25 cellular contexts compared by ENCODE assay signal in the genomic region with DNA sequence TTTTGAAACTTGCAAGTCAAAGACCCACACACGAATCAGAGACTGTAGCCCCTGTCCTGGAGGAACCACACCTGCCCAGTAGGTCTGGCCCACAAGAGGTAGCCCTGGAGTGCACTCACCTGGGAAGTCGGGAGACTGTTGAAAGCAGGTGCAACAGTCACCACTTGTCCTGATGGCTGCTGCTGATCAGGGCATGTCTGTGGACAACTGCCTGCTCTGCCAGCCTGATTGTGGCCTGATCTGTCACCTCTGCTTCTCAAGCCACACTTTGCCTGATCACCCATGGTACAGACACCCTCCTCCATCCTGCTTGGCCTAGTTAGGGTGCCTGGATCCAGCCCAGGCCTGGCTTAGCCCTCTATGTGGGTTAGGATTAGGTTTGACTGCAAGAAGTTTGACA.
DNase-seq lines count a peak whose midpoint lies in the region; ATAC-seq, FAIRE-seq and TF ChIP-seq lines count a peak whose summit lies in the region.
"Had no signal": no experiment of that assay in that cellular context is flagged by ENCODE, and none has a peak within 500 bp of the region (broad histone marks: within the 10 kb centered on the region; RNA-seq: fewer than 3 reads in every experiment).

No MANE protein-coding gene starts in this region.

- dilution Hi-C loops in keratinocyte (cut with MboI; ENCODE audit: extremely low pct_ligation_motif_present, low sequenced_read_pairs), result no loop called here

- no peaks in the 10 kb centered on the region for H3K9me3 Mint-ChIP-seq in naive thymus-derived CD8-positive, alpha-beta T cell
- H3K9me3 Mint-ChIP-seq: activated T-cell treated with anti-CD3 and anti-CD28 coated beads, Interleukin-2, amount 50 U/mL, for 24 hours; IgD-negative memory B cell had no signal

- peak overlapping the region; percentile 12 for H3K4me2 ChIP-seq in keratinocyte (ENCODE audit: control insufficient read depth, extremely low read depth, insufficient read depth, low read depth, low read length)
- no peak overlapping the region for H3K4me2 ChIP-seq in OCI-LY7 (ENCODE audit: low read length)
- H3K4me2 ChIP-seq: BLaER1, smooth muscle cell had no signal

- H3K27ac Mint-ChIP-seq in naive thymus-derived CD8-positive, alpha-beta T cell, result no peak overlapping the region
- H3K27ac Mint-ChIP-seq: IgD-negative memory B cell, type B pancreatic cell had no signal

- FAIRE-seq in keratinocyte (lab: Jason Lieb, UNC), result no peak
- FAIRE-seq: GM19239 had no signal

- no TSS peak for BruUV-seq in OCI-LY7 (replicated peaks; lab: Mats Ljungman, UMichigan)

- H3K27me3 ChIP-seq in ascending aorta (no peaks in the 10 kb centered on the region), keratinocyte (ENCODE audit: control insufficient read depth, extremely low read depth, insufficient read depth, low read length) (no peaks in the 10 kb centered on the region), upper lobe of right lung (no peaks in the 10 kb centered on the region)
- H3K27me3 ChIP-seq: BLaER1, body of pancreas, heart left ventricle had no signal

- no peaks in the 10 kb centered on the region for H3K36me3 Mint-ChIP-seq in naive thymus-derived CD8-positive, alpha-beta T cell
- H3K36me3 Mint-ChIP-seq: IgD-negative memory B cell, type B pancreatic cell had no signal

- no peak for DNase-seq in Right ventricle myocardium superior
- DNase-seq in left ventricle myocardium superior, result no peak
- peak in 1 of 2 donors; percentile 53 for DNase-seq in ascending aorta (ENCODE audit: low spot score in 2 of 2)
- DNase-seq in keratinocyte (ENCODE audit: low read depth, low spot score), result no peak
- no peak for DNase-seq in upper lobe of right lung
- DNase-seq in OCI-LY7 (ENCODE audit: low spot score), result no peak
- no peak for DNase-seq in naive thymus-derived CD8-positive, alpha-beta T cell
- DNase-seq: activated CD4-positive, alpha-beta T cell treated with anti-CD3 and anti-CD28 coated beads for 1 hour; activated gamma-delta T cell treated with Interleukin-2 at 50 U/mL for 16 hours; activated T-cell treated with anti-CD3 and anti-CD28 coated beads, Interleukin-2, amount 50 U/mL, for 24 hours; body of pancreas; DMS79; GF-D8; heart left ventricle; left cardiac atrium; NCI-H1092 treated with DMSO at 0.1 percent for 48 hours; NCI-H187 treated with DMSO at 0.1 percent for 48 hours; NCI-H526; T-helper 2 cell had no signal

- H3K36me3 ChIP-seq in ascending aorta (no peaks in the 10 kb centered on the region), keratinocyte (ENCODE audit: control insufficient read depth in 2 of 2, extremely low read depth in 1 of 2, insufficient read depth in 2 of 2, low read length in 2 of 2) (no peaks in the 10 kb centered on the region), upper lobe of right lung (no peaks in the 10 kb centered on the region), OCI-LY7 (ENCODE audit: insufficient read depth, low read length) (no peaks in the 10 kb centered on the region)
- H3K36me3 ChIP-seq: BLaER1, heart left ventricle had no signal

- H3K4me1 ChIP-seq in ascending aorta (peaks cover 4 to 14% of the 10 kb centered on the region in 2 donors), keratinocyte (ENCODE audit: control insufficient read depth, extremely low read depth, insufficient read depth, low read length) (peaks cover 17% of the 10 kb centered on the region), upper lobe of right lung (no peaks in the 10 kb centered on the region), OCI-LY7 (ENCODE audit: insufficient read depth, low read length, poor library complexity, severe bottlenecking) (no peaks in the 10 kb centered on the region)
- H3K4me1 ChIP-seq: body of pancreas had no signal

- CTCF ChIA-PET in OCI-LY7 (lab: Charles Lee; ENCODE audit: unreplicated experiment), result no interaction called here

- H2AFZ ChIP-seq in keratinocyte (ENCODE audit: control insufficient read depth, low read length) (peak overlapping the region; percentile 26), OCI-LY7 (ENCODE audit: low read length) (no peak overlapping the region)

- H3K79me2 ChIP-seq in keratinocyte (ENCODE audit: control insufficient read depth, insufficient read depth, low read length) (no peaks in the 10 kb centered on the region), OCI-LY7 (ENCODE audit: insufficient read depth, low read depth, low read length) (no peaks in the 10 kb centered on the region)

- H3K9me3 ChIP-seq in ascending aorta, result no peaks in the 10 kb centered on the region
- H3K9me3 ChIP-seq in keratinocyte (ENCODE audit: control insufficient read depth, low read depth, low read length), result no peaks in the 10 kb centered on the region
- no peaks in the 10 kb centered on the region for H3K9me3 ChIP-seq in upper lobe of right lung
- no peaks in the 10 kb centered on the region for H3K9me3 ChIP-seq in OCI-LY7 (ENCODE audit: low read length)
- H3K9me3 ChIP-seq: BLaER1, body of pancreas, heart left ventricle had no signal

- no peak overlapping the region for H3K9ac ChIP-seq in keratinocyte (ENCODE audit: control insufficient read depth, extremely low read depth, insufficient read depth, low read length)
- H3K9ac ChIP-seq: BLaER1 had no signal

- H3K9me1 ChIP-seq in keratinocyte (ENCODE audit: control insufficient read depth, extremely low read depth, insufficient read depth, low read length), result no peaks in the 10 kb centered on the region

- POLR2A ChIA-PET in OCI-LY7 (lab: Charles Lee), result no interaction called here
- POLR2A ChIA-PET in naive thymus-derived CD8-positive, alpha-beta T cell (lab: Charles Lee), result no interaction called here

- intact Hi-C loops in Right ventricle myocardium superior (cut with DNase I), result no loop called here
- intact Hi-C loops in left ventricle myocardium superior (cut with micrococcal nuclease), result no loop called here
- intact Hi-C loops in ascending aorta (cut with DNase I), result loop anchor here (2.0 to 5.0 kb wide), 2 partner anchors 25 to 35 kb away; no protein-coding TSS in a partner anchor
- intact Hi-C loops in upper lobe of right lung (cut with DNase I), result no loop called here
- intact Hi-C loops in OCI-LY7 (cut with micrococcal nuclease; ENCODE audit: unreplicated experiment), result no loop called here

- no peak overlapping the region for H3K4me3 Mint-ChIP-seq in naive thymus-derived CD8-positive, alpha-beta T cell
- H3K4me3 Mint-ChIP-seq: activated T-cell treated with anti-CD3 and anti-CD28 coated beads, Interleukin-2, amount 50 U/mL, for 24 hours; IgD-negative memory B cell; type B pancreatic cell had no signal

- H4K20me1 ChIP-seq in keratinocyte (ENCODE audit: control insufficient read depth, extremely low read depth, insufficient read depth, low read length) (no peaks in the 10 kb centered on the region), OCI-LY7 (ENCODE audit: insufficient read depth, low read length) (no peaks in the 10 kb centered on the region)
- H4K20me1 ChIP-seq: BLaER1 had no signal

- TF ChIP-seq CTCF in ascending aorta (IDR thresholded peaks at IDR 0.05), result no peak
- no peak for TF ChIP-seq CTCF in keratinocyte (optimal IDR thresholded peaks at IDR 0.05 in 1 of 3, IDR thresholded peaks at IDR 0.05 in 1 of 3, conservative IDR thresholded peaks at IDR 0.05 in 1 of 3; ENCODE audit: extremely low read depth in 1 of 3, insufficient read depth in 2 of 3, low read length in 3 of 3)
- no peak for TF ChIP-seq CTCF in upper lobe of right lung (IDR thresholded peaks at IDR 0.05)
- TF ChIP-seq CTCF in OCI-LY7 (conservative IDR thresholded peaks at IDR 0.05; ENCODE audit: low read length), result no peak

- H3K27ac ChIP-seq in ascending aorta, result peak overlapping the region; percentile 69 to 82
- peak overlapping the region; percentile 44 for H3K27ac ChIP-seq in keratinocyte (ENCODE audit: control insufficient read depth, insufficient read depth, low read length)
- H3K27ac ChIP-seq in upper lobe of right lung, result no peak overlapping the region
- no peak overlapping the region for H3K27ac ChIP-seq in OCI-LY7 (ENCODE audit: low read depth, low read length, poor library complexity, severe bottlenecking)
- H3K27ac ChIP-seq: BLaER1, body of pancreas, heart left ventricle had no signal

- ATAC-seq in Right ventricle myocardium superior (ENCODE audit: poor library complexity), result peak; percentile 17
- no peak for ATAC-seq in left ventricle myocardium superior
- ATAC-seq in upper lobe of right lung, result peak; percentile 35
- no peak for ATAC-seq in HG03342 (IDR thresholded peaks at IDR 0.05; ENCODE audit: unreplicated experiment)
- ATAC-seq in naive thymus-derived CD8-positive, alpha-beta T cell, result no peak
- ATAC-seq: body of pancreas had no signal

- H3K9me2 ChIP-seq in OCI-LY7 (ENCODE audit: insufficient read depth, low read length), result no peaks in the 10 kb centered on the region

- H3K27me3 Mint-ChIP-seq in naive thymus-derived CD8-positive, alpha-beta T cell, result no peaks in the 10 kb centered on the region
- H3K27me3 Mint-ChIP-seq: activated T-cell treated with anti-CD3 and anti-CD28 coated beads, Interleukin-2, amount 50 U/mL, for 24 hours; IgD-negative memory B cell; type B pancreatic cell had no signal

- H3K4me3 ChIP-seq in ascending aorta (no peak overlapping the region), keratinocyte (ENCODE audit: control insufficient read depth in 2 of 3, extremely low read depth in 1 of 3, insufficient read depth in 2 of 3, low read depth in 1 of 3, low read length in 3 of 3) (no peak overlapping the region), upper lobe of right lung (no peak overlapping the region), OCI-LY7 (ENCODE audit: low read depth, low read length, poor library complexity, severe bottlenecking) (no peak overlapping the region)
- H3K4me3 ChIP-seq: BLaER1, body of pancreas, heart left ventricle, smooth muscle cell had no signal

- no peaks in the 10 kb centered on the region for H3K4me1 Mint-ChIP-seq in naive thymus-derived CD8-positive, alpha-beta T cell

Comparison
In these comparisons a context has a peak if more than half of its experiments do, and no peak if none do; other contexts are left out.
1. ATAC-seq: peak in Right ventricle myocardium superior (single experiment) and upper lobe of right lung (single experiment); none in left ventricle myocardium superior (single experiment), HG03342 (single experiment) and naive thymus-derived CD8-positive, alpha-beta T cell (0 of 2).
2. H3K27ac ChIP-seq: peak in ascending aorta (2 of 2) and keratinocyte (single experiment); none in upper lobe of right lung (single experiment) and OCI-LY7 (single experiment).